ENCODE assay signal across 25 cellular contexts in the genomic region with DNA sequence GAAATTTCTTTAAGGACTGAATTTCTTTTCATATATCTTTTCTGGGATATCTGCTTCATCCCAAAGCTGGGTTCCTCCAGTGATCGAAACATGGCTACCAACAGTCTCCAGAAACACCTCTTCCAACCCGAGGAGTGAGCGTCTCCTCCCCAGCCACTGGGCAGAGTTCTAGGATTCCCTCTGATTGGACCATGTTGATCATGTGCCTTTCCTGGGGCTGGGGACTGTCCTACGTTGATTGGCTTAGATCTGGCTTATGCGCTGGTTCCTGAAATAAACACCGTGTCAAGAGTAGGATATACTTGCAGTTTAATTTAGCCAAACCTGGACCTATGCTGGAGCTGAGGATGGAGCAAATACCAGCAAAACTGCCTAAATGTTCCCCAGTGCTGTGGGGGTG. TPM values are rescaled to one million over a fixed set of nuclear protein-coding genes. Genes with fewer than 3 reads are reported as not detected.
DNase-seq lines count a peak whose midpoint lies in the region; ATAC-seq and TF ChIP-seq lines count a peak whose summit lies in the region.
"Had no signal": no experiment of that assay in that cellular context is flagged by ENCODE, and none has a peak within 500 bp of the region (broad histone marks: within the 10 kb centered on the region; RNA-seq: fewer than 3 reads in every experiment).

No MANE protein-coding gene starts in this region.

- ATAC-seq in stimulated activated naive CD8-positive, alpha-beta T cell treated with anti-CD3 and anti-CD28 coated beads, Interleukin-15, Interleukin-2, amounts not matched to agents 100 U/mL and 50 U/mL, for 24 hours = peak; percentile 28
- ATAC-seq in stimulated activated naive CD8-positive, alpha-beta T cell treated with anti-CD3 and anti-CD28 coated beads, Interleukin-15, amount 100 ng/mL, for 72 hours = no peak
- ATAC-seq in memory B cell (ENCODE audit: low read depth) = no peak
- no peak for ATAC-seq in GM21723 (IDR thresholded peaks at IDR 0.05; ENCODE audit: unreplicated experiment)
- no peak for ATAC-seq in GM21825 (IDR thresholded peaks at IDR 0.05; ENCODE audit: unreplicated experiment)
- no peak for ATAC-seq in GM18505 (IDR thresholded peaks at IDR 0.05; ENCODE audit: unreplicated experiment)
- ATAC-seq: activated CD4-positive, alpha-beta T cell treated with anti-CD3 and anti-CD28 coated beads for 36 hours had no signal

- peaks cover 7 to 10% of the 10 kb centered on the region in 2 donors for H3K9me3 Mint-ChIP-seq in stimulated activated naive CD8-positive, alpha-beta T cell treated with anti-CD3 and anti-CD28 coated beads, Interleukin-15, amount 100 ng/mL, for 72 hours
- H3K9me3 Mint-ChIP-seq in memory B cell = peaks cover 3% of the 10 kb centered on the region

- no peak overlapping the region for H3K4me2 ChIP-seq in smooth muscle cell
- H3K4me2 ChIP-seq: KMS-11 had no signal

- H3K36me3 Mint-ChIP-seq in memory B cell = no peaks in the 10 kb centered on the region

- H2AFZ ChIP-seq in smooth muscle cell (ENCODE audit: low read depth) = no peak overlapping the region

- TF ChIP-seq POLR2A in GM18505 (IDR thresholded peaks at IDR 0.05; ENCODE audit: borderline replicate concordance, extremely low read depth, insufficient read depth, insufficient read length) = no peak

- H4K20me1 ChIP-seq in smooth muscle cell (ENCODE audit: low read depth) = no peaks in the 10 kb centered on the region

- peaks cover 17% of the 10 kb centered on the region for H3K4me1 Mint-ChIP-seq in stimulated activated naive CD8-positive, alpha-beta T cell treated with anti-CD3 and anti-CD28 coated beads, Interleukin-15, amount 100 ng/mL, for 72 hours
- H3K4me1 Mint-ChIP-seq in memory B cell = peaks cover 13% of the 10 kb centered on the region
- H3K4me1 Mint-ChIP-seq: neural crest cell had no signal

- no peaks in the 10 kb centered on the region for H3K36me3 ChIP-seq in smooth muscle cell (ENCODE audit: low read depth)
- H3K36me3 ChIP-seq: heart right ventricle, right atrium auricular region had no signal

- H3K27ac ChIP-seq in smooth muscle cell (ENCODE audit: low read depth) = no peak overlapping the region
- H3K27ac ChIP-seq: coronary artery, KMS-11, right atrium auricular region had no signal

- H3F3A ChIP-seq in smooth muscle cell (ENCODE audit: low read depth) = no peaks in the 10 kb centered on the region

- H3K27ac Mint-ChIP-seq in stimulated activated naive CD8-positive, alpha-beta T cell treated with anti-CD3 and anti-CD28 coated beads, Interleukin-15, amount 100 ng/mL, for 72 hours = no peak overlapping the region
- H3K27ac Mint-ChIP-seq in memory B cell = no peak overlapping the region
- H3K27ac Mint-ChIP-seq: activated CD4-positive, alpha-beta T cell treated with anti-CD3 and anti-CD28 coated beads for 36 hours had no signal

- no peak for DNase-seq in stimulated activated naive CD8-positive, alpha-beta T cell treated with anti-CD3 and anti-CD28 coated beads, Interleukin-15, Interleukin-2, amounts not matched to agents 100 U/mL and 50 U/mL, for 24 hours
- DNase-seq in stimulated activated naive CD8-positive, alpha-beta T cell treated with anti-CD3 and anti-CD28 coated beads, Interleukin-15, amount 100 ng/mL, for 72 hours = no peak
- DNase-seq in RPMI7951 (ENCODE audit: low read depth) = peak; percentile 21
- DNase-seq in memory B cell (ENCODE audit: low spot score in 2 of 2) = no peak
- DNase-seq in smooth muscle cell (lab: John Stamatoyannopoulos, UW; ENCODE audit: unreplicated experiment) = no peak
- DNase-seq: 8988T; activated CD4-positive, alpha-beta T cell treated with anti-CD3 and anti-CD28 coated beads for 36 hours; activated CD8-positive, alpha-beta memory T cell treated with anti-CD3 and anti-CD28 coated beads for 24 hours; activated gamma-delta T cell; activated T-cell treated with anti-CD3 and anti-CD28 coated beads, Interleukin-2, amount 50 U/mL, for 1 hour; effector memory CD4-positive, alpha-beta T cell; heart right ventricle; NCI-H1694 treated with DMSO at 0.1 percent for 48 hours; NCI-H526; NK-92 treated with Interleukin-12 subunit alpha and Interleukin-12 subunit beta, amount 100 ng/mL, for 24 hours; stimulated activated CD4-positive, alpha-beta T cell treated with anti-CD3 and anti-CD28 coated beads, Interleukin-2, amount 100 ng/mL, for 48 hours; T-helper 2 cell had no signal

- H3K9ac ChIP-seq in smooth muscle cell (ENCODE audit: low read depth) = no peak overlapping the region
- H3K9ac ChIP-seq: KMS-11 had no signal

- no peak overlapping the region for H3K4me3 ChIP-seq in smooth muscle cell
- H3K4me3 ChIP-seq: coronary artery, lung, right atrium auricular region had no signal

- H3K9me3 ChIP-seq in smooth muscle cell (replicated peaks; ENCODE audit: low read depth) = no peaks in the 10 kb centered on the region

- H3K27me3 ChIP-seq in smooth muscle cell (ENCODE audit: low read depth) = no peaks in the 10 kb centered on the region
- H3K27me3 ChIP-seq: heart right ventricle, right atrium auricular region had no signal

- no peaks in the 10 kb centered on the region for H3K27me3 Mint-ChIP-seq in stimulated activated naive CD8-positive, alpha-beta T cell treated with anti-CD3 and anti-CD28 coated beads, Interleukin-15, amount 100 ng/mL, for 72 hours
- H3K27me3 Mint-ChIP-seq in memory B cell = peaks cover 1% of the 10 kb centered on the region

- H3K79me2 ChIP-seq in smooth muscle cell (ENCODE audit: low read depth) = no peaks in the 10 kb centered on the region

- TF ChIP-seq CTCF in smooth muscle cell (IDR thresholded peaks at IDR 0.05; ENCODE audit: borderline replicate concordance, insufficient read depth, poor library complexity, severe bottlenecking) = no peak

- 89% methylated on average over 6 of the region's 6 CpGs for WGBS in smooth muscle cell (ENCODE audit: low lambda C conversion rate)

- no peaks in the 10 kb centered on the region for H3K4me1 ChIP-seq in smooth muscle cell (ENCODE audit: low read depth)

- no peak overlapping the region for H3K4me3 Mint-ChIP-seq in stimulated activated naive CD8-positive, alpha-beta T cell treated with anti-CD3 and anti-CD28 coated beads, Interleukin-15, amount 100 ng/mL, for 72 hours
- H3K4me3 Mint-ChIP-seq in memory B cell = peak overlapping the region; percentile 8
- H3K4me3 Mint-ChIP-seq: activated CD4-positive, alpha-beta T cell treated with anti-CD3 and anti-CD28 coated beads for 36 hours; neural crest cell had no signal

RNA-seq across cellular contexts. Expression of a gene that starts 55.5 kb away (rescaled TPM):
- not detected in 2 replicates for total RNA-seq in RPMI7951 (2014; rRNA removed; shearing (Covaris generic))
- total RNA-seq in smooth muscle cell = 0.76 and 1.3 TPM in 2 replicates
- 0.15 and 0.69 TPM in 2 replicates for polyA plus RNA-seq in smooth muscle cell
